In genomic region chr12:111954974-111955373, GRCh38 we compare ENCODE assay signal across 25 cellular contexts.
"Had no signal": no experiment of that assay in that cellular context is flagged by ENCODE, and none has a peak within 500 bp of the region (broad histone marks: within the 10 kb centered on the region; RNA-seq: fewer than 3 reads in every experiment).

No MANE protein-coding gene starts in this region.

- H3K27me3 ChIP-seq: dorsolateral prefrontal cortex, esophagus muscularis mucosa, gastrocnemius medialis, right atrium auricular region, stomach, transverse colon had no signal

- H3K4me1 Mint-ChIP-seq: mesothelial cell of epicardium, neural crest cell had no signal

- H3K4me3 ChIP-seq: dorsolateral prefrontal cortex, esophagus muscularis mucosa, gastrocnemius medialis, left ventricle myocardium inferior, lower lobe of right lung, right atrium auricular region, stomach, thoracic aorta, transverse colon had no signal

- DNase-seq: cortex of kidney; dorsolateral prefrontal cortex; effector CD8-positive, alpha-beta T cell; gastrocnemius medialis; glutamatergic neuron; islet precursor cell; left cardiac atrium; left ventricle myocardium inferior; lower lobe of right lung; natural killer cell; posterior cingulate gyrus; small intestine; stimulated activated CD4-positive, alpha-beta T cell treated with anti-CD3 and anti-CD28 coated beads, Interleukin-12 subunit alpha, Interleukin-12 subunit beta, amount 100 ng/mL, for 4 hours; stimulated activated naive CD4-positive, alpha-beta T cell; stomach; substantia nigra; transverse colon had no signal

- H3K27ac ChIP-seq: dorsolateral prefrontal cortex, epithelial cell of prostate, esophagus muscularis mucosa, gastrocnemius medialis, left ventricle myocardium inferior, lower lobe of right lung, right atrium auricular region, stomach, thoracic aorta, transverse colon had no signal

- FAIRE-seq: endometrium, small intestine had no signal

- ATAC-seq: gastrocnemius medialis, left cardiac atrium, lower lobe of right lung, natural killer cell had no signal

- H3K36me3 ChIP-seq: gastrocnemius medialis, lower lobe of right lung, right atrium auricular region, thoracic aorta, transverse colon had no signal

- H3K4me3 Mint-ChIP-seq: memory B cell, mesothelial cell of epicardium, natural killer cell, neural crest cell had no signal

- H3K9me3 ChIP-seq: esophagus muscularis mucosa, gastrocnemius medialis, lower lobe of right lung, right atrium auricular region, thoracic aorta, transverse colon had no signal

- H3K27me3 Mint-ChIP-seq: memory B cell had no signal

- H3K27ac Mint-ChIP-seq: memory B cell, mesothelial cell of epicardium, natural killer cell had no signal

- H3K4me1 ChIP-seq: esophagus muscularis mucosa, gastrocnemius medialis, lower lobe of right lung, right atrium auricular region, stomach had no signal
